In genomic region chr5:148559461-148559860, GRCh38 we compare ENCODE assay signal across 16 cellular contexts.
"Had no signal": no experiment of that assay in that cellular context is flagged by ENCODE, and none has a peak within 500 bp of the region (broad histone marks: within the 10 kb centered on the region; RNA-seq: fewer than 3 reads in every experiment).

No MANE protein-coding gene starts in this region.

- H3K4me1 ChIP-seq: parathyroid adenoma had no signal

- H3K79me2 ChIP-seq: parathyroid adenoma had no signal

- H3K4me3 ChIP-seq: left lung, right atrium auricular region, skin epidermis had no signal

- ATAC-seq: activated CD8-positive, alpha-beta T cell treated with anti-CD3 and anti-CD28 coated beads for 36 hours; activated T-cell treated with anti-CD3 and anti-CD28 coated beads, Interleukin-2, amount 50 U/mL, for 72 hours; foreskin keratinocyte; stimulated activated memory B cell treated with anti-CD40 and anti-IgM and Interleukin-4, amounts not matched to agents 10 μg/mL and 1 μg/mL and 100 μg/mL, for 72 hours; T-cell had no signal

- H3K27ac ChIP-seq: foreskin keratinocyte, left lung, parathyroid adenoma, right atrium auricular region, skin epidermis, WERI-Rb-1 had no signal

- H2AFZ ChIP-seq: parathyroid adenoma had no signal

- H3K27me3 ChIP-seq: foreskin keratinocyte, left lung, right atrium auricular region had no signal

- H3K9ac ChIP-seq: parathyroid adenoma had no signal

- H3K9me3 ChIP-seq: left lung, right atrium auricular region had no signal

- H3K36me3 ChIP-seq: left lung, right atrium auricular region, WERI-Rb-1 had no signal

- DNase-seq: activated CD4-positive, alpha-beta T cell treated with anti-CD3 and anti-CD28 coated beads for 4 hours; activated CD8-positive, alpha-beta memory T cell treated with anti-CD3 and anti-CD28 coated beads, Interleukin-2, amount 50 U/mL, for 4 hours; activated CD8-positive, alpha-beta T cell treated with anti-CD3 and anti-CD28 coated beads for 36 hours; activated T-cell treated with anti-CD3 and anti-CD28 coated beads, Interleukin-2, amount 50 U/mL, for 72 hours; aorta; foreskin keratinocyte; islet precursor cell; left lung; mesendoderm; T-cell; T1000; WERI-Rb-1 had no signal
